ENCODE assay signal across 9 cellular contexts in the genomic region with DNA sequence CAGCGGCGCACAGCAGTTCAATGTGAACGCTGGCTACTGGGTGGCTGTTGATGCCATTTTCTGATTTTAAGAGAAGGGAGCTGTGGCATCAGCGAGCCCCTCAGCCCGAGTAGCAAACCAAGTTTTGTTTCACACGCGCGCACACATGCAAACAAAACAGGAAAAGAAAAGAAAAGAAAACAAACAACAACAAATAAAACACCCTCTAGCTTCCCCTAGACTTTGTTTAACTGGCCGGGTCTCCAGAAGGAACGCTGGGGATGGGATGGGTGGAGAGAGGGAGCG. TPM values are rescaled to one million over a fixed set of nuclear protein-coding genes. Genes with fewer than 3 reads are reported as not detected.
DNase-seq lines count a peak whose midpoint lies in the region; ATAC-seq, FAIRE-seq and TF ChIP-seq lines count a peak whose summit lies in the region.
"Had no signal": no experiment of that assay in that cellular context is flagged by ENCODE, and none has a peak within 500 bp of the region (broad histone marks: within the 10 kb centered on the region; RNA-seq: fewer than 3 reads in every experiment).

No MANE protein-coding gene starts in this region.

- no peak for TF ChIP-seq CTCF in pancreas (IDR thresholded peaks at IDR 0.05)

- no peak for DNase-seq in CD4-positive, CD25-positive, alpha-beta regulatory T cell
- DNase-seq in epithelial cell of prostate (ENCODE audit: low read depth, low spot score), result no peak
- DNase-seq in pancreas, result no peak
- DNase-seq in substantia nigra (lab: John Stamatoyannopoulos, UW), result no peak
- no peak for DNase-seq in epidermal melanocyte (ENCODE audit: insufficient read length, low spot score)
- no peak for DNase-seq in NCI-H446 treated with DMSO at 0.1 percent for 48 hours (lab: John Stamatoyannopoulos, UW)
- DNase-seq: stimulated activated naive CD4-positive, alpha-beta T cell had no signal

- ATAC-seq in CD4-positive, CD25-positive, alpha-beta regulatory T cell (ENCODE audit: low read depth in 2 of 2), result no peak
- ATAC-seq in pancreas, result no peak
- no peak for ATAC-seq in HG03095 (IDR thresholded peaks at IDR 0.05; ENCODE audit: unreplicated experiment)

- WGBS in pancreas, 2 donors, result 3 to 4% methylated on average over 11 of the region's 11 CpGs

- no peak overlapping the region for H3K4me3 ChIP-seq in CD4-positive, CD25-positive, alpha-beta regulatory T cell (ENCODE audit: low read depth, low read length)
- H3K4me3 ChIP-seq in pancreas, result peak overlapping the region in 3 of 4 donors; percentile 17 to 52 (median 35)

- H3K27ac Mint-ChIP-seq in CD4-positive, CD25-positive, alpha-beta regulatory T cell, result no peak overlapping the region

- H3K9me3 ChIP-seq in CD4-positive, CD25-positive, alpha-beta regulatory T cell (ENCODE audit: control insufficient read depth in 2 of 2, low read length in 2 of 2), result peaks cover 0 to 2% of the 10 kb centered on the region in 2 experiments
- H3K9me3 ChIP-seq in KOPT-K1 (ENCODE audit: insufficient read depth, low read length, poor library complexity, severe bottlenecking) (no peaks in the 10 kb centered on the region), pancreas (no peaks in the 10 kb centered on the region)

- H3K36me3 Mint-ChIP-seq in CD4-positive, CD25-positive, alpha-beta regulatory T cell, result no peaks in the 10 kb centered on the region

- no peak for FAIRE-seq in pancreas (lab: Jason Lieb, UNC)

- peaks cover 47% of the 10 kb centered on the region for H3K27me3 ChIP-seq in CD4-positive, CD25-positive, alpha-beta regulatory T cell (ENCODE audit: control insufficient read depth, insufficient read depth, low read length)
- H3K27me3 ChIP-seq in pancreas, result peaks cover 4 to 75% (median 18%) of the 10 kb centered on the region in 4 donors

- peaks cover 0 to 13% (median 3%) of the 10 kb centered on the region in 7 donors for H3K9me3 Mint-ChIP-seq in CD4-positive, CD25-positive, alpha-beta regulatory T cell

- H3K4me3 Mint-ChIP-seq in CD4-positive, CD25-positive, alpha-beta regulatory T cell, result peak overlapping the region; percentile 5 to 65 (median 41)

- H3K4me1 ChIP-seq in CD4-positive, CD25-positive, alpha-beta regulatory T cell (ENCODE audit: control insufficient read depth, insufficient read depth, low read length, poor library complexity, severe bottlenecking), result peaks cover 29% of the 10 kb centered on the region
- H3K4me1 ChIP-seq in pancreas, result peaks cover 7 to 23% (median 16%) of the 10 kb centered on the region in 3 donors

- H3K4me1 Mint-ChIP-seq in CD4-positive, CD25-positive, alpha-beta regulatory T cell, result peaks cover 0 to 47% (median 30%) of the 10 kb centered on the region in 4 donors

- no peak overlapping the region for H3K27ac ChIP-seq in CD4-positive, CD25-positive, alpha-beta regulatory T cell (ENCODE audit: insufficient read depth, low read length, poor library complexity, severe bottlenecking)
- H3K27ac ChIP-seq in KOPT-K1 (ENCODE audit: low read depth, low read length, poor library complexity, severe bottlenecking) (peak overlapping the region; percentile 65), epithelial cell of prostate (peak overlapping the region; percentile 84), pancreas (no peak overlapping the region), substantia nigra (ENCODE audit: low read depth, low read length, poor library complexity, severe bottlenecking) (no peak overlapping the region)

- H3K27me3 Mint-ChIP-seq in CD4-positive, CD25-positive, alpha-beta regulatory T cell, result peaks cover 91% of the 10 kb centered on the region

- intact Hi-C loops in pancreas (cut with DNase I), result no loop called here

- no peaks in the 10 kb centered on the region for H3K36me3 ChIP-seq in CD4-positive, CD25-positive, alpha-beta regulatory T cell (ENCODE audit: control insufficient read depth, insufficient read depth, low read length)
- peaks cover 33% of the 10 kb centered on the region for H3K36me3 ChIP-seq in KOPT-K1 (ENCODE audit: insufficient read depth, low read length)
- H3K36me3 ChIP-seq in pancreas, result no peaks in the 10 kb centered on the region

RNA-seq across cellular contexts. Expression of a gene that starts 0.5 kb away (rescaled TPM):
- total RNA-seq in CD4-positive, CD25-positive, alpha-beta regulatory T cell, result 0.42 TPM
- polyA plus RNA-seq in CD4-positive, CD25-positive, alpha-beta regulatory T cell, result under 1 TPM in 3 of 4 donors, not detected in 1; 0.14 to 0.46 (median 0.41) TPM
- total RNA-seq in pancreas, result under 1 TPM in 3 of 6 donors, not detected in 3; 0.09 to 0.23 (median 0.22) TPM
- polyA plus RNA-seq in pancreas, result under 1 TPM in 1 of 2 donors, not detected in 1; 0.04 TPM

Comparison
In these comparisons a context has a peak if more than half of its experiments do, and no peak if none do; other contexts are left out.
1. H3K27ac ChIP-seq: peak in KOPT-K1 (single experiment) and epithelial cell of prostate (single experiment); none in CD4-positive, CD25-positive, alpha-beta regulatory T cell (single experiment), pancreas (0 of 4) and substantia nigra (single experiment).